In genomic region chr1:35706846-35707245, GRCh38 we compare ENCODE assay signal across 13 cellular contexts. TPM values are rescaled to one million over a fixed set of nuclear protein-coding genes. Genes with fewer than 3 reads are reported as not detected.
DNase-seq lines count a peak whose midpoint lies in the region; ATAC-seq, FAIRE-seq and TF ChIP-seq lines count a peak whose summit lies in the region.
"Had no signal": no experiment of that assay in that cellular context is flagged by ENCODE, and none has a peak within 500 bp of the region (broad histone marks: within the 10 kb centered on the region; RNA-seq: fewer than 3 reads in every experiment).

No MANE protein-coding gene starts in this region.

- H3K36me3 ChIP-seq in GM23338 (ENCODE audit: insufficient read depth): no peaks in the 10 kb centered on the region
- H3K36me3 ChIP-seq in ascending aorta: no peaks in the 10 kb centered on the region
- H3K36me3 ChIP-seq: colonic mucosa, thyroid gland had no signal

- H3K79me2 ChIP-seq in GM23338 (replicated peaks; ENCODE audit: insufficient read depth): no peaks in the 10 kb centered on the region

- H3K9me3 ChIP-seq in CD4-positive, alpha-beta T cell (ENCODE audit: control insufficient read depth, low read length): no peaks in the 10 kb centered on the region
- H3K9me3 ChIP-seq in ascending aorta: no peaks in the 10 kb centered on the region
- H3K9me3 ChIP-seq: colonic mucosa, thyroid gland had no signal

- H3F3A ChIP-seq in GM23338 (replicated peaks; ENCODE audit: low read depth): peaks cover 7% of the 10 kb centered on the region; the same call in 1 of the 2 replicates

- no peaks in the 10 kb centered on the region for H4K20me1 ChIP-seq in GM23338 (replicated peaks; ENCODE audit: insufficient read depth)

- H3K4me1 ChIP-seq in GM23338 (ENCODE audit: insufficient read depth): peaks cover 19% of the 10 kb centered on the region
- H3K4me1 ChIP-seq in ascending aorta: peaks cover 4 to 8% of the 10 kb centered on the region in 2 donors
- H3K4me1 ChIP-seq: colonic mucosa had no signal

- peak overlapping the region; percentile 84 for H2AFZ ChIP-seq in GM23338

- intact Hi-C loops in CD4-positive, alpha-beta T cell (cut with DNase I, micrococcal nuclease): no loop called here
- intact Hi-C loops in ascending aorta (cut with DNase I): no loop called here

- no peak overlapping the region for H3K27ac Mint-ChIP-seq in CD4-positive, alpha-beta T cell
- H3K27ac Mint-ChIP-seq in GM23338 (no peak overlapping the region), naive B cell (peak overlapping the region in 1 of 6 donors; percentile 66)
- no peak overlapping the region for H3K27ac Mint-ChIP-seq in activated naive CD8-positive, alpha-beta T cell

- DNase-seq in CD4-positive, alpha-beta T cell: no peak
- DNase-seq in GM23338 (ENCODE audit: low spot score): peak; percentile 65
- DNase-seq in naive B cell: no peak
- DNase-seq in DMS53 treated with DMSO at 0.1 percent for 48 hours (lab: John Stamatoyannopoulos, UW; ENCODE audit: unreplicated experiment): no peak
- DNase-seq in middle frontal gyrus (ENCODE audit: extremely low spot score, low spot score): no peak
- no peak for DNase-seq in ascending aorta (ENCODE audit: low spot score in 2 of 2)
- no peak for DNase-seq in RCC 7860 (ENCODE audit: low spot score)
- DNase-seq: colonic mucosa, NCI-H1694, NCI-H774, Right ventricle myocardium superior, thyroid gland had no signal

- H3K9me2 ChIP-seq in GM23338 (ENCODE audit: insufficient read depth): no peaks in the 10 kb centered on the region

- H3K4me3 Mint-ChIP-seq in CD4-positive, alpha-beta T cell: peak overlapping the region; percentile 76
- peak overlapping the region; percentile 75 for H3K4me3 Mint-ChIP-seq in GM23338
- peak overlapping the region; percentile 89 for H3K4me3 Mint-ChIP-seq in activated naive CD8-positive, alpha-beta T cell
- peak overlapping the region; percentile 71 to 88 (median 87) for H3K4me3 Mint-ChIP-seq in naive B cell

- no peaks in the 10 kb centered on the region for H3K36me3 Mint-ChIP-seq in CD4-positive, alpha-beta T cell (ENCODE audit: low read depth)
- no peaks in the 10 kb centered on the region; the same call in 2 of the 3 replicates for H3K36me3 Mint-ChIP-seq in GM23338 (ENCODE audit: low read depth)
- H3K36me3 Mint-ChIP-seq in activated naive CD8-positive, alpha-beta T cell: no peaks in the 10 kb centered on the region
- H3K36me3 Mint-ChIP-seq in naive B cell: no peaks in the 10 kb centered on the region

- CTCF ChIA-PET in CD4-positive, alpha-beta T cell (lab: Charles Lee): interaction anchor here (1.2 to 1.6 kb wide), 2 partner anchors 9 to 138 kb away, joined by 4 to 11 read pairs; no protein-coding TSS in a partner anchor

- no peaks in the 10 kb centered on the region for H3K9me3 Mint-ChIP-seq in CD4-positive, alpha-beta T cell
- H3K9me3 Mint-ChIP-seq in GM23338 (no peaks in the 10 kb centered on the region), naive B cell (no peaks in the 10 kb centered on the region)
- no peaks in the 10 kb centered on the region for H3K9me3 Mint-ChIP-seq in activated naive CD8-positive, alpha-beta T cell (ENCODE audit: low read depth)

- H3K27me3 Mint-ChIP-seq in CD4-positive, alpha-beta T cell: peaks cover 63% of the 10 kb centered on the region
- H3K27me3 Mint-ChIP-seq in GM23338 (ENCODE audit: insufficient read depth, low read depth, poor library complexity) (peaks cover 35% of the 10 kb centered on the region), naive B cell (peaks cover 62 to 66% (median 63%) of the 10 kb centered on the region in 3 donors)
- peaks cover 32% of the 10 kb centered on the region for H3K27me3 Mint-ChIP-seq in activated naive CD8-positive, alpha-beta T cell

- peaks cover 42% of the 10 kb centered on the region for H3K27me3 ChIP-seq in CD4-positive, alpha-beta T cell (ENCODE audit: control insufficient read depth, insufficient read depth, low read length)
- H3K27me3 ChIP-seq in GM23338 (ENCODE audit: insufficient read depth): peaks cover 22% of the 10 kb centered on the region; the same call in 1 of the 2 replicates
- no peaks in the 10 kb centered on the region for H3K27me3 ChIP-seq in ascending aorta
- H3K27me3 ChIP-seq: thyroid gland had no signal

- FAIRE-seq in RCC 7860 (lab: Jason Lieb, UNC): no peak

- peak overlapping the region; percentile 92 for H3K4me2 ChIP-seq in GM23338

- ATAC-seq in CD4-positive, alpha-beta T cell (ENCODE audit: poor library complexity): no peak
- no peak; the same call in 2 of the 3 replicates for ATAC-seq in GM23338
- ATAC-seq in naive B cell (ENCODE audit: low read depth in 2 of 2): no peak

- peaks cover 23% of the 10 kb centered on the region for H3K4me1 Mint-ChIP-seq in CD4-positive, alpha-beta T cell (ENCODE audit: low read depth)
- H3K4me1 Mint-ChIP-seq in GM23338 (peaks cover 36% of the 10 kb centered on the region), naive B cell (peaks cover 10 to 20% (median 19%) of the 10 kb centered on the region in 3 donors)
- peaks cover 18% of the 10 kb centered on the region for H3K4me1 Mint-ChIP-seq in activated naive CD8-positive, alpha-beta T cell (ENCODE audit: low read depth)

- POLR2A ChIA-PET in CD4-positive, alpha-beta T cell (lab: Charles Lee): no interaction called here

- TF ChIP-seq CTCF in CD4-positive, alpha-beta T cell (IDR thresholded peaks at IDR 0.05): no peak
- TF ChIP-seq CTCF in GM23338 (conservative IDR thresholded peaks at IDR 0.05; ENCODE audit: low read depth in 2 of 2) (no peak), ascending aorta (IDR thresholded peaks at IDR 0.05) (no peak)

- H3K4me3 ChIP-seq in GM23338: peak overlapping the region; percentile 74
- H3K4me3 ChIP-seq in ascending aorta: no peak overlapping the region

- no peak overlapping the region for H3K27ac ChIP-seq in CD4-positive, alpha-beta T cell (ENCODE audit: low read depth, low read length)
- no peak overlapping the region for H3K27ac ChIP-seq in GM23338 (ENCODE audit: low read depth)
- no peak overlapping the region for H3K27ac ChIP-seq in ascending aorta
- H3K27ac ChIP-seq: colonic mucosa, thyroid gland had no signal

TF ChIP-seq in GM23338, 12 proteins besides CTCF, POLR2A, EP300 and RAD21 (continues in another document):
- no peak for TF ChIP-seq STAT1 (IDR thresholded peaks at IDR 0.05; ENCODE audit: unreplicated experiment)
- no peak for TF ChIP-seq NANOG (IDR thresholded peaks at IDR 0.05; ENCODE audit: borderline replicate concordance)
- TF ChIP-seq JUNB (IDR thresholded peaks at IDR 0.05; ENCODE audit: unreplicated experiment): no peak
- no peak for TF ChIP-seq ETS1 (IDR thresholded peaks at IDR 0.05)
- TF ChIP-seq EZH2phosphoT487 (IDR thresholded peaks at IDR 0.05; ENCODE audit: unreplicated experiment): no peak
- TF ChIP-seq ZNF331 (CRISPR knock-in tag; IDR thresholded peaks at IDR 0.05; ENCODE audit: low read depth): no peak
- TF ChIP-seq EZH2 (IDR thresholded peaks at IDR 0.05; ENCODE audit: low read depth, unreplicated experiment): no peak

RNA-seq across cellular contexts. Expression of gene C1orf216, which starts 11.8 kb away (rescaled TPM):
- 1 to 10 TPM; 2.9 to 3.8 TPM for total RNA-seq in CD4-positive, alpha-beta T cell
- total RNA-seq in GM23338 (2014; rRNA removed; shearing (Covaris generic)): 13.9 and 21.5 TPM in 2 replicates
- polyA plus RNA-seq in GM23338 (2016; fragmentation: Nextera tagmentation; extraction: Ambion mirVana) (4.0 and 4.7 TPM in 2 replicates), naive B cell (ENCODE audit: low read depth in 6 of 6) (1 to 10 TPM in 5 of 6 donors, under 1 TPM in 1; 0.73 to 3.9 (median 1.3) TPM)
- 40.6 TPM for total RNA-seq in ascending aorta
